In the genomic region with DNA sequence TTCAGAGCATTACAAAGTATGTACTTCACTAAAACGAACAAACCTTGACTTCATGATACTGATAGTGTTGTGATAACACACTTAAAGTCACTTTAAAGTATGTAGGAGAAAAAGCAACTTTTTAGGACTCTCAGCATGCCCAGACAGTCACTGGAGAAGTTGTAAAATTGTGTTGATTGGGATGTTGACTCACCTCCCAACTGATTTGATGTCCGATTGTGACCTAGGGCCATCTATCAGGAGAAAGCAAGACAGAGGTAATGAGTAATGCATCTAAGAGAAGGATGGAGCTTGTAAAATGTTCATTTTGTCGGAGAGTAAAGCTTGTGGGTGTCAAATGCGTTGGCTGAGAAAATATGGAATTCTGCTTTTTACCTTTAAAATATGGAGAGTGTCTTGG, we compare ENCODE assay signal across 28 cellular contexts.
"Had no signal": no experiment of that assay in that cellular context is flagged by ENCODE, and none has a peak within 500 bp of the region (broad histone marks: within the 10 kb centered on the region; RNA-seq: fewer than 3 reads in every experiment).

No MANE protein-coding gene starts in this region.

- H3K36me3 Mint-ChIP-seq: activated naive CD8-positive, alpha-beta T cell had no signal

- H3K27me3 Mint-ChIP-seq: activated naive CD8-positive, alpha-beta T cell; central memory CD8-positive, alpha-beta T cell; dendritic cell treated with granulocyte-macrophage colony-stimulating factor and Interleukin-4, amounts not matched to agents 40 ng/mL and 50 ng/mL, for 4 days had no signal

- H3K27me3 ChIP-seq: pancreas, testis, transverse colon had no signal

- H3K27ac Mint-ChIP-seq: activated naive CD8-positive, alpha-beta T cell; activated T-cell treated with anti-CD3 and anti-CD28 coated beads, Interleukin-2, amount 50 U/mL, for 72 hours; dendritic cell treated with granulocyte-macrophage colony-stimulating factor and Interleukin-4, amounts not matched to agents 40 ng/mL and 50 ng/mL, for 4 days; T-helper 2 cell treated with Interferon-gamma antibody and Interleukin-4, amounts not matched to agents 5 μg/mL and 100 μg/mL, for 36 hours had no signal

- H3K9me3 Mint-ChIP-seq: T-helper 2 cell treated with Interferon-gamma antibody and Interleukin-4, amounts not matched to agents 5 μg/mL and 100 μg/mL, for 36 hours had no signal

- H3K9me3 ChIP-seq: left ventricle myocardium inferior, pancreas, prostate gland, testis, transverse colon had no signal

- H3K4me1 Mint-ChIP-seq: central memory CD8-positive, alpha-beta T cell; neural crest cell had no signal

- DNase-seq: activated CD4-positive, alpha-beta T cell treated with anti-CD3 and anti-CD28 coated beads for 4 hours; activated CD4-positive, alpha-beta T cell treated with anti-CD3 and anti-CD28 coated beads, Interleukin-2, amount 50 U/mL, for 4 hours; activated CD4-positive, CD25-positive, alpha-beta regulatory T cell; activated naive CD4-positive, alpha-beta T cell; activated T-cell treated with anti-CD3 and anti-CD28 coated beads for 4 hours; activated T-cell treated with anti-CD3 and anti-CD28 coated beads, Interleukin-2, amount 50 U/mL, for 72 hours; anterior cingulate cortex; effector CD4-positive, alpha-beta T cell; erythroblast; head of caudate nucleus; left ventricle myocardium inferior; nucleus accumbens; pancreas; stimulated activated CD4-positive, alpha-beta T cell treated with anti-CD3 and anti-CD28 coated beads, Interleukin-2, amount 100 ng/mL, for 48 hours; stimulated activated naive CD4-positive, alpha-beta T cell treated with Interleukin-2 at 50 U/mL for 16 hours; T-helper 1 cell; testis; transverse colon had no signal

- H3K4me1 ChIP-seq: left ventricle myocardium inferior, pancreas, prostate gland, testis, transverse colon had no signal

- H3K27ac ChIP-seq: left ventricle myocardium inferior, pancreas, prostate gland, testis, transverse colon had no signal

- H3K4me3 ChIP-seq: left ventricle myocardium inferior, lung, pancreas, prostate gland, testis, transverse colon had no signal

- H3K36me3 ChIP-seq: left ventricle myocardium inferior, pancreas, prostate gland, transverse colon had no signal

- ATAC-seq: activated T-cell treated with anti-CD3 and anti-CD28 coated beads, Interleukin-2, amount 50 U/mL, for 72 hours; pancreas had no signal

- FAIRE-seq: bronchial epithelial cell, endometrium, pancreas, urothelium cell line had no signal

- H3K4me3 Mint-ChIP-seq: activated naive CD8-positive, alpha-beta T cell; activated T-cell treated with anti-CD3 and anti-CD28 coated beads, Interleukin-2, amount 50 U/mL, for 72 hours; central memory CD8-positive, alpha-beta T cell; dendritic cell treated with granulocyte-macrophage colony-stimulating factor and Interleukin-4, amounts not matched to agents 40 ng/mL and 50 ng/mL, for 4 days; neural crest cell; T-helper 2 cell treated with Interferon-gamma antibody and Interleukin-4, amounts not matched to agents 5 μg/mL and 100 μg/mL, for 36 hours had no signal
